25 cellular contexts compared by ENCODE assay signal in genomic region chr6:7251861-7252260, GRCh38.
DNase-seq lines count a peak whose midpoint lies in the region; ATAC-seq and TF ChIP-seq lines count a peak whose summit lies in the region.
"Had no signal": no experiment of that assay in that cellular context is flagged by ENCODE, and none has a peak within 500 bp of the region (broad histone marks: within the 10 kb centered on the region; RNA-seq: fewer than 3 reads in every experiment).

No MANE protein-coding gene starts in this region.

- DNase-seq in left ventricle myocardium inferior (no peak), Right ventricle myocardium inferior (ENCODE audit: missing footprints) (no peak), posterior vena cava (ENCODE audit: low spot score) (peak; percentile 50), SHP77 treated with DMSO at 0.1 percent for 48 hours (lab: John Stamatoyannopoulos, UW) (no peak), NCI-H748 (lab: John Stamatoyannopoulos, UW; ENCODE audit: unreplicated experiment) (no peak)
- DNase-seq: ACHN; BE2C; CD4-positive, alpha-beta T cell; COR-L47; DMS53; Kasumi-1; NCI-H1105; NCI-H1436 treated with DMSO at 0.1 percent for 48 hours; NCI-H1930; NCI-H2107; NCI-H446; NCI-H526; PC-9; SHP77 had no signal

- H3K4me1 Mint-ChIP-seq in dendritic cell treated with granulocyte-macrophage colony-stimulating factor and Interleukin-4, amounts not matched to agents 40 ng/mL and 50 ng/mL, for 4 days (ENCODE audit: low read depth) = peaks cover 83% of the 10 kb centered on the region

- H3K36me3 ChIP-seq in left ventricle myocardium inferior = peaks cover 50% of the 10 kb centered on the region
- H3K36me3 ChIP-seq: BE2C had no signal

- H3K27ac ChIP-seq in left ventricle myocardium inferior (replicated peaks) = peak overlapping the region; percentile 21
- H3K27ac ChIP-seq: 22Rv1, PC-9 had no signal

- peaks cover 15% of the 10 kb centered on the region for H3K4me1 ChIP-seq in left ventricle myocardium inferior
- H3K4me1 ChIP-seq: BE2C had no signal

- H3K4me3 Mint-ChIP-seq in dendritic cell treated with granulocyte-macrophage colony-stimulating factor and Interleukin-4, amounts not matched to agents 40 ng/mL and 50 ng/mL, for 4 days = peak overlapping the region; percentile 23
- H3K4me3 Mint-ChIP-seq: CD4-positive, alpha-beta T cell had no signal

- peaks cover 45% of the 10 kb centered on the region for H3K36me3 Mint-ChIP-seq in dendritic cell treated with granulocyte-macrophage colony-stimulating factor and Interleukin-4, amounts not matched to agents 40 ng/mL and 50 ng/mL, for 4 days (ENCODE audit: low read depth)

- H3K27me3 ChIP-seq in left ventricle myocardium inferior (ENCODE audit: low read depth) = no peaks in the 10 kb centered on the region
- H3K27me3 ChIP-seq: BE2C had no signal

- no peak for TF ChIP-seq CTCF in left ventricle myocardium inferior (IDR thresholded peaks at IDR 0.05; ENCODE audit: borderline replicate concordance)

- ATAC-seq in Right ventricle myocardium inferior = no peak
- no peak for ATAC-seq in HG03097 (IDR thresholded peaks at IDR 0.05; ENCODE audit: low FRiP score, unreplicated experiment)
- ATAC-seq in GM19328 (IDR thresholded peaks at IDR 0.05; ENCODE audit: unreplicated experiment) = no peak
- ATAC-seq: HepG2 had no signal

- intact Hi-C loops in left ventricle myocardium inferior (cut with micrococcal nuclease) (no loop called here), Right ventricle myocardium inferior (cut with DNase I) (no loop called here), posterior vena cava (cut with DNase I) (no loop called here)
- intact Hi-C loops in dendritic cell treated with granulocyte-macrophage colony-stimulating factor and Interleukin-4, amounts not matched to agents 40 ng/mL and 50 ng/mL, for 4 days (cut with micrococcal nuclease) = no loop called here

- no peaks in the 10 kb centered on the region for H3K27me3 Mint-ChIP-seq in dendritic cell treated with granulocyte-macrophage colony-stimulating factor and Interleukin-4, amounts not matched to agents 40 ng/mL and 50 ng/mL, for 4 days
- H3K27me3 Mint-ChIP-seq: CD4-positive, alpha-beta T cell had no signal

- H3K9me3 Mint-ChIP-seq in dendritic cell treated with granulocyte-macrophage colony-stimulating factor and Interleukin-4, amounts not matched to agents 40 ng/mL and 50 ng/mL, for 4 days = no peaks in the 10 kb centered on the region

- peaks cover 12% of the 10 kb centered on the region for H3K9me3 ChIP-seq in left ventricle myocardium inferior (replicated peaks)
- H3K9me3 ChIP-seq: BE2C had no signal

- peak overlapping the region; percentile 94 for H3K27ac Mint-ChIP-seq in dendritic cell treated with granulocyte-macrophage colony-stimulating factor and Interleukin-4, amounts not matched to agents 40 ng/mL and 50 ng/mL, for 4 days
- H3K27ac Mint-ChIP-seq: CD4-positive, alpha-beta T cell had no signal

- no peak overlapping the region for H3K4me3 ChIP-seq in left ventricle myocardium inferior
- H3K4me3 ChIP-seq: K562, PC-9 had no signal
